2 cellular contexts compared by ENCODE assay signal in genomic region chr12:70456953-70457352, GRCh38.
"Had no signal": no experiment of that assay in that cellular context is flagged by ENCODE, and none has a peak within 500 bp of the region (broad histone marks: within the 10 kb centered on the region; RNA-seq: fewer than 3 reads in every experiment).

No MANE protein-coding gene starts in this region.

- H3K4me3 ChIP-seq: GM12878 had no signal

- DNase-seq: GF-D8 had no signal
